In the genomic region with DNA sequence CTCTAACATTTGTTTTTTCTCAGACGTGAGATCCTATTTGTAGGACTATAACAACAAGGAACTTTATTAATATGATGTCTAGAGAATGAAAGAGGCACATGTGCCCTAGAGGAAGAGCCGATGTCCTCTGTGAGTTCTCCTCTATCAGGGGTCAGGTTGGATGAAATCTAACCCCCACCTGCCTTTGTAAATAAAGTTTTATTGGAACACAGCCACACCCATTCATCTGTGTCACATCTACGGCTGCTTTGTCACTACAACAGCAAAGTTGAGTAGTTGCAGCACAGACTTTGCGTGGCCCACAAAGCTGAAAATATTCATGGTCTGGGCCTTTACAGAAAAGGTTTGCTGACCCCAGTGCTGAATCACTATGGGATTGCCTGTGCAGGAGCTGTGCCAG, we compare ENCODE assay signal across 26 cellular contexts. TPM values are rescaled to one million over a fixed set of nuclear protein-coding genes. Genes with fewer than 3 reads are reported as not detected.
DNase-seq lines count a peak whose midpoint lies in the region; ATAC-seq and TF ChIP-seq lines count a peak whose summit lies in the region.
"Had no signal": no experiment of that assay in that cellular context is flagged by ENCODE, and none has a peak within 500 bp of the region (broad histone marks: within the 10 kb centered on the region; RNA-seq: fewer than 3 reads in every experiment).

No MANE protein-coding gene starts in this region.

- H3K4me3 ChIP-seq in GM23338 (no peak overlapping the region), colonic mucosa (no peak overlapping the region)
- H3K4me3 ChIP-seq: A549, PC-9, SJSA1 had no signal

- H3K27me3 ChIP-seq in GM23338 (ENCODE audit: insufficient read depth) (no peaks in the 10 kb centered on the region; the same call in 1 of the 2 replicates), colonic mucosa (no peaks in the 10 kb centered on the region)
- H3K27me3 ChIP-seq: SJSA1 had no signal

- H3K27ac ChIP-seq in GM23338 (ENCODE audit: low read depth) (no peak overlapping the region), colonic mucosa (peak overlapping the region; percentile 41)
- H3K27ac ChIP-seq: A549, HL-60, PC-9, RWPE1, SJSA1 had no signal

- H3K36me3 ChIP-seq in GM23338 (ENCODE audit: insufficient read depth) (no peaks in the 10 kb centered on the region), colonic mucosa (no peaks in the 10 kb centered on the region)
- H3K36me3 ChIP-seq: SJSA1 had no signal

- no peaks in the 10 kb centered on the region for H4K20me1 ChIP-seq in GM23338 (replicated peaks; ENCODE audit: insufficient read depth)

- no peaks in the 10 kb centered on the region for H3K79me2 ChIP-seq in GM23338 (replicated peaks; ENCODE audit: insufficient read depth)

- no peaks in the 10 kb centered on the region for H3F3A ChIP-seq in GM23338 (replicated peaks; ENCODE audit: low read depth)

- no peak for TF ChIP-seq CTCF in GM23338 (conservative IDR thresholded peaks at IDR 0.05; ENCODE audit: low read depth in 2 of 2)
- no peak for TF ChIP-seq CTCF in colonic mucosa (IDR thresholded peaks at IDR 0.05)
- no peak for TF ChIP-seq CTCF in nephron (IDR thresholded peaks at IDR 0.05; ENCODE audit: unreplicated experiment in 3 of 3)
- TF ChIP-seq CTCF in activated CD8-positive, alpha-beta T cell treated with anti-CD3 and anti-CD28 coated beads for 36 hours (IDR thresholded peaks at IDR 0.05) = no peak

- H3K27me3 Mint-ChIP-seq in GM23338 (ENCODE audit: insufficient read depth, low read depth, poor library complexity) = peaks cover 14% of the 10 kb centered on the region
- H3K27me3 Mint-ChIP-seq in nephron (ENCODE audit: low read depth) = peaks cover 8% of the 10 kb centered on the region
- H3K27me3 Mint-ChIP-seq in natural killer cell treated with Interleukin-12 subunit alpha and Interleukin-12 subunit beta and Interleukin-15 and Interleukin-18, amount 100 ng/mL, for 72 hours = peaks cover 1 to 3% of the 10 kb centered on the region in 2 donors
- H3K27me3 Mint-ChIP-seq in activated CD8-positive, alpha-beta T cell treated with anti-CD3 and anti-CD28 coated beads for 36 hours = no peaks in the 10 kb centered on the region

- H3K4me1 ChIP-seq in GM23338 (ENCODE audit: insufficient read depth) (peaks cover 22% of the 10 kb centered on the region), colonic mucosa (no peaks in the 10 kb centered on the region)
- H3K4me1 ChIP-seq: SJSA1 had no signal

- H3K27ac Mint-ChIP-seq in GM23338 (no peak overlapping the region), nephron (peak overlapping the region in 2 of 3 experiments; percentile 37 to 52)
- H3K27ac Mint-ChIP-seq in natural killer cell treated with Interleukin-12 subunit alpha and Interleukin-12 subunit beta and Interleukin-15 and Interleukin-18, amount 100 ng/mL, for 72 hours = no peak overlapping the region
- H3K27ac Mint-ChIP-seq in activated CD8-positive, alpha-beta T cell treated with anti-CD3 and anti-CD28 coated beads for 36 hours = no peak overlapping the region
- H3K27ac Mint-ChIP-seq: HFFc6, IgD-negative memory B cell had no signal

- H3K9me3 Mint-ChIP-seq in GM23338 = no peaks in the 10 kb centered on the region
- H3K9me3 Mint-ChIP-seq in nephron = no peaks in the 10 kb centered on the region
- no peaks in the 10 kb centered on the region for H3K9me3 Mint-ChIP-seq in natural killer cell treated with Interleukin-12 subunit alpha and Interleukin-12 subunit beta and Interleukin-15 and Interleukin-18, amount 100 ng/mL, for 72 hours
- H3K9me3 Mint-ChIP-seq in activated CD8-positive, alpha-beta T cell treated with anti-CD3 and anti-CD28 coated beads for 36 hours = no peaks in the 10 kb centered on the region
- H3K9me3 Mint-ChIP-seq: CD4-positive, alpha-beta memory T cell; HFFc6; IgD-negative memory B cell had no signal

- no peak for ATAC-seq in GM23338
- ATAC-seq in natural killer cell treated with Interleukin-12 subunit alpha and Interleukin-12 subunit beta and Interleukin-15 and Interleukin-18, amount 100 ng/mL, for 72 hours = no peak
- no peak for ATAC-seq in activated CD8-positive, alpha-beta T cell treated with anti-CD3 and anti-CD28 coated beads for 36 hours
- ATAC-seq: A549 had no signal

- 0 out of 2 replicates have a peak overlapping the region, but pooled peaks have one; percentile 81 for H2AFZ ChIP-seq in GM23338
- H2AFZ ChIP-seq: PC-9 had no signal

- no peak overlapping the region for H3K4me3 Mint-ChIP-seq in GM23338
- no peak overlapping the region for H3K4me3 Mint-ChIP-seq in nephron
- H3K4me3 Mint-ChIP-seq in natural killer cell treated with Interleukin-12 subunit alpha and Interleukin-12 subunit beta and Interleukin-15 and Interleukin-18, amount 100 ng/mL, for 72 hours = no peak overlapping the region
- H3K4me3 Mint-ChIP-seq in activated CD8-positive, alpha-beta T cell treated with anti-CD3 and anti-CD28 coated beads for 36 hours = no peak overlapping the region
- H3K4me3 Mint-ChIP-seq: CD4-positive, alpha-beta memory T cell; HFFc6; IgD-negative memory B cell had no signal

- in situ Hi-C loops in KBM-7 (cut with MboI; ENCODE audit: low pct_unique_long_range_greater_than_20kb, low sequenced_read_pairs) = no loop called here

- H3K9me2 ChIP-seq in GM23338 (ENCODE audit: insufficient read depth) = no peaks in the 10 kb centered on the region

- H3K4me1 Mint-ChIP-seq in GM23338 = peaks cover 47% of the 10 kb centered on the region
- H3K4me1 Mint-ChIP-seq in nephron = peaks cover 45% of the 10 kb centered on the region
- H3K4me1 Mint-ChIP-seq in natural killer cell treated with Interleukin-12 subunit alpha and Interleukin-12 subunit beta and Interleukin-15 and Interleukin-18, amount 100 ng/mL, for 72 hours (ENCODE audit: low read depth in 2 of 2) = peaks cover 0 to 2% of the 10 kb centered on the region in 2 donors
- no peaks in the 10 kb centered on the region for H3K4me1 Mint-ChIP-seq in activated CD8-positive, alpha-beta T cell treated with anti-CD3 and anti-CD28 coated beads for 36 hours (ENCODE audit: low read depth)

- no peak overlapping the region for H3K4me2 ChIP-seq in GM23338
- H3K4me2 ChIP-seq: A549, PC-9 had no signal

- no peak for DNase-seq in GM23338 (ENCODE audit: low spot score)
- DNase-seq in SHP77 (lab: John Stamatoyannopoulos, UW) = peak; percentile 56 to 68
- DNase-seq in colonic mucosa = no peak
- no peak for DNase-seq in natural killer cell treated with Interleukin-12 subunit alpha and Interleukin-12 subunit beta and Interleukin-15 and Interleukin-18, amount 100 ng/mL, for 72 hours (ENCODE audit: low spot score)
- no peak for DNase-seq in activated CD8-positive, alpha-beta T cell treated with anti-CD3 and anti-CD28 coated beads for 36 hours
- DNase-seq in KBM-7 = no peak
- DNase-seq in activated naive CD4-positive, alpha-beta T cell (lab: John Stamatoyannopoulos, UW) = no peak
- DNase-seq: Calu3; CD4-positive, alpha-beta memory T cell; DMS79; H7; HFFc6; MM.1S; NCI-H2107; NCI-H2227 treated with DMSO at 0.1 percent for 48 hours; NCI-H510A treated with DMSO at 0.1 percent for 48 hours; NCI-H82; PC-9 had no signal

- intact Hi-C loops in colonic mucosa (cut with DNase I) = no loop called here
- intact Hi-C loops in activated CD8-positive, alpha-beta T cell treated with anti-CD3 and anti-CD28 coated beads for 36 hours (cut with micrococcal nuclease) = no loop called here

- H3K9me3 ChIP-seq in colonic mucosa = no peaks in the 10 kb centered on the region
- H3K9me3 ChIP-seq: A549, SJSA1 had no signal

- peak overlapping the region in 1 of 2 donors; percentile 82 for H3K9ac ChIP-seq in colonic mucosa (ENCODE audit: low read depth in 2 of 2, low read length in 2 of 2)

- POLR2A ChIA-PET in activated CD8-positive, alpha-beta T cell treated with anti-CD3 and anti-CD28 coated beads for 36 hours (lab: Charles Lee) = no interaction called here

- CTCF ChIA-PET in activated CD8-positive, alpha-beta T cell treated with anti-CD3 and anti-CD28 coated beads for 36 hours (lab: Charles Lee) = no interaction called here

- H3K36me3 Mint-ChIP-seq in GM23338 (ENCODE audit: low read depth) (no peaks in the 10 kb centered on the region), nephron (ENCODE audit: low read depth) (no peaks in the 10 kb centered on the region)
- no peaks in the 10 kb centered on the region for H3K36me3 Mint-ChIP-seq in natural killer cell treated with Interleukin-12 subunit alpha and Interleukin-12 subunit beta and Interleukin-15 and Interleukin-18, amount 100 ng/mL, for 72 hours
- H3K36me3 Mint-ChIP-seq in activated CD8-positive, alpha-beta T cell treated with anti-CD3 and anti-CD28 coated beads for 36 hours (ENCODE audit: low read depth) = no peaks in the 10 kb centered on the region
- H3K36me3 Mint-ChIP-seq: CD4-positive, alpha-beta memory T cell; IgD-negative memory B cell had no signal

TF ChIP-seq in GM23338, 12 proteins besides CTCF, POLR2A, EP300 and RAD21 (continues in another document):
- TF ChIP-seq POLR2AphosphoS5 (IDR thresholded peaks at IDR 0.05; ENCODE audit: low read depth) = no peak
- no peak for TF ChIP-seq ZNF114 (CRISPR knock-in tag; IDR thresholded peaks at IDR 0.05)

RNA-seq across cellular contexts. Expression of gene CAPN9, which starts 0.6 kb away (rescaled TPM):
- 0.07 TPM in 1 of 2 replicates, not detected in the other for total RNA-seq in GM23338 (2014; rRNA removed; shearing (Covaris generic))
- 0.33 TPM in 1 of 2 replicates, not detected in the other for polyA plus RNA-seq in GM23338 (2016; fragmentation: Nextera tagmentation; extraction: Ambion mirVana)
- total RNA-seq in colonic mucosa = 10 to 100 TPM; 14.3 to 36.3 TPM
- total RNA-seq in natural killer cell treated with Interleukin-12 subunit alpha and Interleukin-12 subunit beta and Interleukin-15 and Interleukin-18, amount 100 ng/mL, for 72 hours = not detected
- not detected for total RNA-seq in activated CD8-positive, alpha-beta T cell treated with anti-CD3 and anti-CD28 coated beads for 36 hours
- total RNA-seq: Calu3; CD4-positive, alpha-beta memory T cell; HFFc6; LHCN-M2; PC-9; SJSA1 had no signal
- polyA plus RNA-seq: A549, BJ, IgD-negative memory B cell had no signal

RNA-seq across cellular contexts. Expression of gene AGT, which starts 32.7 kb away (rescaled TPM):
- not detected in 2 replicates for total RNA-seq in GM23338 (2014; rRNA removed; shearing (Covaris generic))
- polyA plus RNA-seq in GM23338 (2016; fragmentation: Nextera tagmentation; extraction: Ambion mirVana) = 0.11 TPM in 1 of 2 replicates, not detected in the other
- 1 to 10 TPM; 4.1 to 5.3 TPM for total RNA-seq in colonic mucosa
- not detected for total RNA-seq in natural killer cell treated with Interleukin-12 subunit alpha and Interleukin-12 subunit beta and Interleukin-15 and Interleukin-18, amount 100 ng/mL, for 72 hours
- total RNA-seq in activated CD8-positive, alpha-beta T cell treated with anti-CD3 and anti-CD28 coated beads for 36 hours = not detected
- total RNA-seq: CD4-positive, alpha-beta memory T cell; PC-9; SJSA1 had no signal
- polyA plus RNA-seq: CD4-positive, alpha-beta memory T cell; IgD-negative memory B cell had no signal

Comparison
In these comparisons a context has a peak if more than half of its experiments do, and no peak if none do; other contexts are left out.
1. DNase-seq: peak in SHP77 (2 of 2); none in GM23338 (single experiment), colonic mucosa (single experiment), natural killer cell treated with Interleukin-12 subunit alpha and Interleukin-12 subunit beta and Interleukin-15 and Interleukin-18, amount 100 ng/mL, for 72 hours (single experiment), activated CD8-positive, alpha-beta T cell treated with anti-CD3 and anti-CD28 coated beads for 36 hours (single experiment), KBM-7 (single experiment) and activated naive CD4-positive, alpha-beta T cell (0 of 4).
2. H3K27ac Mint-ChIP-seq: peak in nephron (2 of 3); none in GM23338 (single experiment), natural killer cell treated with Interleukin-12 subunit alpha and Interleukin-12 subunit beta and Interleukin-15 and Interleukin-18, amount 100 ng/mL, for 72 hours (0 of 2) and activated CD8-positive, alpha-beta T cell treated with anti-CD3 and anti-CD28 coated beads for 36 hours (single experiment).
3. RNA of gene CAPN9, which starts 0.6 kb away (total RNA-seq): 14.3 to 36.3 TPM in colonic mucosa; 0.07 TPM in GM23338, not detected in natural killer cell treated with Interleukin-12 subunit alpha and Interleukin-12 subunit beta and Interleukin-15 and Interleukin-18, amount 100 ng/mL, for 72 hours and not detected in activated CD8-positive, alpha-beta T cell treated with anti-CD3 and anti-CD28 coated beads for 36 hours; every median in the first group is over 10 times any median in the second.